Comparison of ENCODE assay signal across 8 cellular contexts in genomic region chr20:13996265-13996664, GRCh38. TPM values are rescaled to one million over a fixed set of nuclear protein-coding genes. Genes with fewer than 3 reads are reported as not detected.
DNase-seq lines count a peak whose midpoint lies in the region; TF ChIP-seq lines count a peak whose summit lies in the region.

No MANE protein-coding gene starts in this region.

- H3K27me3 ChIP-seq in endodermal cell (ENCODE audit: control insufficient read depth, insufficient read depth, low read length, poor library complexity, severe bottlenecking): peaks cover 23% of the 10 kb centered on the region

- peak overlapping the region; percentile 29 for H3K9ac ChIP-seq in endodermal cell (ENCODE audit: extremely low read depth, low read length, poor library complexity, severe bottlenecking)

- WGBS in endodermal cell (ENCODE audit: insufficient coverage in 1 of 2, insufficient read length in 1 of 2), 2 experiments: 17 to 20% methylated on average over 12 to 13 of the region's 13 CpGs

- H3K4me3 Mint-ChIP-seq in endodermal cell (peak overlapping the region; percentile 71), nephron (peak overlapping the region; percentile 97 to 99 (median 98))

- H3K27ac Mint-ChIP-seq in endodermal cell: no peak overlapping the region
- peak overlapping the region in 1 of 3 experiments; percentile 74 for H3K27ac Mint-ChIP-seq in nephron

- no peaks in the 10 kb centered on the region for H3K36me3 ChIP-seq in endodermal cell (ENCODE audit: control insufficient read depth, insufficient read depth, low read length)

- no peak for TF ChIP-seq CTCF in endodermal cell (conservative IDR thresholded peaks at IDR 0.05)
- no peak for TF ChIP-seq CTCF in nephron (IDR thresholded peaks at IDR 0.05; ENCODE audit: unreplicated experiment in 3 of 3)

- H3K27me3 Mint-ChIP-seq in endodermal cell (ENCODE audit: insufficient read depth): peaks cover 31% of the 10 kb centered on the region
- H3K27me3 Mint-ChIP-seq in nephron (ENCODE audit: low read depth): peaks cover 8% of the 10 kb centered on the region

- DNase-seq in Ammon's horn (ENCODE audit: low spot score): peak; percentile 8
- DNase-seq in NCI-H2227 treated with DMSO at 0.1 percent for 48 hours (lab: John Stamatoyannopoulos, UW): peak; percentile 20
- no peak for DNase-seq in endodermal cell
- no peak for DNase-seq in DMS153 (lab: John Stamatoyannopoulos, UW)
- DNase-seq in activated CD4-positive, CD25-positive, alpha-beta regulatory T cell treated with anti-CD3 and anti-CD28 coated beads, Interleukin-2, amount 50 U/mL, for 72 hours: no peak
- DNase-seq in cortex of kidney (lab: John Stamatoyannopoulos, UW): no peak
- DNase-seq in activated CD4-positive, alpha-beta T cell treated with anti-CD3 and anti-CD28 coated beads, Interleukin-2, amount 50 U/mL, for 48 hours: no peak

- H3K9me3 Mint-ChIP-seq in endodermal cell (peaks cover 18% of the 10 kb centered on the region), nephron (peaks cover 29% of the 10 kb centered on the region)

- no peaks in the 10 kb centered on the region for H3K4me1 ChIP-seq in endodermal cell (ENCODE audit: control insufficient read depth, insufficient read depth, low read length)

- peak overlapping the region; percentile 87 for H3K4me3 ChIP-seq in endodermal cell (ENCODE audit: low read length)

- H3K4me1 Mint-ChIP-seq in endodermal cell: peaks cover 5% of the 10 kb centered on the region
- H3K4me1 Mint-ChIP-seq in nephron: no peaks in the 10 kb centered on the region

- H3K9me3 ChIP-seq in endodermal cell (ENCODE audit: control insufficient read depth, low read length): peaks cover 18% of the 10 kb centered on the region

- H3K27ac ChIP-seq in endodermal cell (ENCODE audit: low read depth, low read length): no peak overlapping the region

- H3K36me3 Mint-ChIP-seq in endodermal cell (ENCODE audit: low read depth): no peaks in the 10 kb centered on the region
- H3K36me3 Mint-ChIP-seq in nephron (ENCODE audit: low read depth): peaks cover 4% of the 10 kb centered on the region

RNA-seq across cellular contexts. Expression of gene MACROD2, which starts 0.9 kb away (rescaled TPM):
- 1 to 10 TPM; 2.3 to 4.8 TPM for total RNA-seq in endodermal cell
- 3.7 TPM for polyA plus RNA-seq in endodermal cell (2013, experiment 1 of 2)
- polyA plus RNA-seq in endodermal cell (2013, experiment 2 of 2): 5.5 TPM

RNA-seq across cellular contexts. Expression of gene SEL1L2, which starts 5.9 kb away (rescaled TPM):
- not detected for total RNA-seq in endodermal cell
- not detected for polyA plus RNA-seq in endodermal cell (2013, experiment 1 of 2)
- not detected for polyA plus RNA-seq in endodermal cell (2013, experiment 2 of 2)

Comparison
In these comparisons a context has a peak if more than half of its experiments do, and no peak if none do; other contexts are left out.
1. DNase-seq: peak in Ammon's horn (single experiment) and NCI-H2227 treated with DMSO at 0.1 percent for 48 hours (single experiment); none in endodermal cell (single experiment), DMS153 (single experiment), activated CD4-positive, CD25-positive, alpha-beta regulatory T cell treated with anti-CD3 and anti-CD28 coated beads, Interleukin-2, amount 50 U/mL, for 72 hours (single experiment), cortex of kidney (single experiment) and activated CD4-positive, alpha-beta T cell treated with anti-CD3 and anti-CD28 coated beads, Interleukin-2, amount 50 U/mL, for 48 hours (0 of 2).